ENCODE assay signal across 8 cellular contexts in the genomic region with DNA sequence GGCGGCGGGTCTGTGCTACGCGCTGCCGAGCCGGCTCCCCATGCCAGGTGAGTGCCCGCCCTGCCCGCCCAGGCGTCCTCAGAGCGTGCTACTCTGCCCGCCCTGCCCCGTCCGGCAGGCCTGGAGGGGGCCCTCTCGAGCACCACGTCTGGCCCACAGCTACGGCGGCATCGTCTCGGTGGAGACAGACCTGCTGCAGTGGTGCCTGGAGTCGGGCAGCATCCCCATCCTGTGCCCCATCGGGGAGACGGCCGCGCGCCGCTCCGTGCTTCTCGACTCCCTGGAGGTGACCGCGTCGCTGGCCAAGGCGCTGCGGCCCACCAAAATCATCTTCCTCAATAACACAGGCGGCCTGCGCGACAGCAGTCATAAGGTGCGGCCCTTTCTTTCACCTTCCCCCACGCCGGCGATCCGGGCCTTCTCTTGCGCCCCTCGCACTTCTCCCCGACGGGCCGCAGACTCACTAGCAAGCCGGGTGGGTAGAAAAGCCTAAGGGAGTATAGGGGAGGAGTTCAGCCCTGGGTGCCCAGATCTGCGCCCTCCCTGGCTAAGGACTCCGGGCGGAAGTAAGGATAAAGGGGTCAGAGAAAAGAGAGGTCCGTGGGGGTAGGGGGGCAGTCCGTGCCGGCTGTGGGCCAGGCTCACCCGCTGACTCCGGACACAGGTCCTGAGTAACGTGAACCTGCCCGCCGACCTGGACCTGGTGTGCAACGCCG. TPM values are rescaled to one million over a fixed set of nuclear protein-coding genes. Genes with fewer than 3 reads are reported as not detected.
DNase-seq lines count a peak whose midpoint lies in the region; ATAC-seq, FAIRE-seq and TF ChIP-seq lines count a peak whose summit lies in the region.

No MANE protein-coding gene starts in this region.

- peaks cover 47% of the 10 kb centered on the region for H3K4me1 Mint-ChIP-seq in HFFc6 (ENCODE audit: low read depth)
- peaks cover 20% of the 10 kb centered on the region for H3K4me1 Mint-ChIP-seq in activated CD4-positive, alpha-beta T cell treated with anti-CD3 and anti-CD28 coated beads for 36 hours

- DNase-seq in HFFc6 (no peak), H1 (ENCODE audit: low read depth in 1 of 2, low spot score in 2 of 2) (peak in 1 of 2 experiments; percentile 83), upper lobe of left lung (peak; percentile 70 to 91), NCI-H446 treated with DMSO at 0.1 percent for 48 hours (lab: John Stamatoyannopoulos, UW) (no peak)
- DNase-seq in activated CD4-positive, alpha-beta T cell treated with anti-CD3 and anti-CD28 coated beads for 36 hours = peak; percentile 62

- no peak overlapping the region for H2BK20ac ChIP-seq in H1 (ENCODE audit: low read length)

- POLR2A ChIA-PET in activated CD4-positive, alpha-beta T cell treated with anti-CD3 and anti-CD28 coated beads for 36 hours (lab: Charles Lee) = interaction anchor here (0.6 to 1.0 kb wide), 2 partner anchors 9 to 178 kb away, joined by 3 to 4 read pairs; a partner anchor contains a TSS
- POLR2A ChIA-PET in H1 (lab: Charles Lee; ENCODE audit: partially characterized antibody) = interaction anchor here (0.7 to 3.4 kb wide), 11 partner anchors 9 to 118 kb away, joined by 3 to 17 read pairs (median 4); a partner anchor contains a TSS

- H3K9me3 Mint-ChIP-seq in HFFc6 = no peaks in the 10 kb centered on the region
- H3K9me3 Mint-ChIP-seq in activated CD4-positive, alpha-beta T cell treated with anti-CD3 and anti-CD28 coated beads for 36 hours (ENCODE audit: low read depth) = no peaks in the 10 kb centered on the region

- FAIRE-seq in H1 (lab: Jason Lieb, UNC) = no peak

- peaks cover 0 to 25% (median 15%) of the 10 kb centered on the region in 11 experiments; a peak in 15 of 22 replicates for H4K20me1 ChIP-seq in BLaER1 treated with 17β-estradiol and CSF1 and Interleukin-3, amounts not matched to agents 10 nM and 100 nM
- H4K20me1 ChIP-seq in H1 (replicated peaks in 1 of 2; ENCODE audit: control insufficient read depth in 1 of 2, insufficient read depth in 2 of 2, low read length in 2 of 2) = peaks cover 4 to 8% of the 10 kb centered on the region in 2 experiments

- peaks cover 4% of the 10 kb centered on the region for H3K27me3 Mint-ChIP-seq in HFFc6 (ENCODE audit: insufficient read depth)
- peaks cover 17% of the 10 kb centered on the region for H3K27me3 Mint-ChIP-seq in activated CD4-positive, alpha-beta T cell treated with anti-CD3 and anti-CD28 coated beads for 36 hours

- H3K56ac ChIP-seq in H1 (replicated peaks; ENCODE audit: insufficient read length, low read depth, low read length) = no peak overlapping the region

- H3K79me2 ChIP-seq in H1 (ENCODE audit: control insufficient read depth in 1 of 2, insufficient read depth in 2 of 2, low read length in 2 of 2) = no peaks in the 10 kb centered on the region

- H3K27me3 ChIP-seq in BLaER1 treated with 17β-estradiol and CSF1 and Interleukin-3, amounts not matched to agents 10 nM and 100 nM = peaks cover 44 to 74% (median 62%) of the 10 kb centered on the region in 11 experiments
- H3K27me3 ChIP-seq in H1 (replicated peaks in 1 of 4; ENCODE audit: control insufficient read depth in 3 of 4, extremely low read depth in 1 of 4, insufficient read depth in 3 of 4, low read length in 3 of 4) (peaks cover 0 to 21% (median 17%) of the 10 kb centered on the region in 4 experiments; a peak in 6 of 7 replicates), mucosa of stomach (ENCODE audit: control insufficient read depth, insufficient read depth, low read length) (peaks cover 37% of the 10 kb centered on the region), upper lobe of left lung (peaks cover 0 to 20% (median 14%) of the 10 kb centered on the region in 4 donors)

- peak overlapping the region; percentile 88; the same call in 1 of the 2 replicates for H2BK5ac ChIP-seq in H1 (ENCODE audit: low read depth, low read length)

- peaks cover 32 to 73% (median 48%) of the 10 kb centered on the region in 10 experiments for H3K4me1 ChIP-seq in BLaER1 treated with 17β-estradiol and CSF1 and Interleukin-3, amounts not matched to agents 10 nM and 100 nM
- H3K4me1 ChIP-seq in H1 (replicated peaks in 1 of 4; ENCODE audit: control insufficient read depth in 3 of 4, insufficient read depth in 4 of 4, low read length in 3 of 4) = peaks cover 0 to 19% (median 13%) of the 10 kb centered on the region in 4 experiments; a peak in 6 of 7 replicates
- H3K4me1 ChIP-seq in mucosa of stomach (ENCODE audit: control insufficient read depth, insufficient read depth, low read length) = peaks cover 39% of the 10 kb centered on the region
- H3K4me1 ChIP-seq in upper lobe of left lung = peaks cover 32 to 45% (median 34%) of the 10 kb centered on the region in 4 donors

- peak overlapping the region; percentile 73; the same call in 1 of the 2 replicates for H4K8ac ChIP-seq in H1 (ENCODE audit: extremely low read depth, insufficient read depth, low read length)

- peak overlapping the region; percentile 90 for H3K4me3 Mint-ChIP-seq in HFFc6
- H3K4me3 Mint-ChIP-seq in activated CD4-positive, alpha-beta T cell treated with anti-CD3 and anti-CD28 coated beads for 36 hours = peak overlapping the region; percentile 78

- peak overlapping the region; percentile 72 for H3K4ac ChIP-seq in H1 (replicated peaks; ENCODE audit: insufficient read length, low read depth, low read length)

- peak in 1 of 2 experiments; percentile 44; a peak in 2 of 4 replicates for TF ChIP-seq RAD21 in H1 (IDR thresholded peaks at IDR 0.05 in 1 of 2, conservative IDR thresholded peaks at IDR 0.05 in 1 of 2; ENCODE audit: low read depth in 2 of 2, low read length in 2 of 2)

- no peak overlapping the region for H2BK120ac ChIP-seq in H1 (replicated peaks; ENCODE audit: low read depth, low read length)

- peak overlapping the region; percentile 79 for H4K91ac ChIP-seq in H1 (replicated peaks; ENCODE audit: insufficient read length, low read length)

- no peak overlapping the region for H3K14ac ChIP-seq in H1 (ENCODE audit: insufficient read length)

- WGBS in H1 (ENCODE audit: extremely low coverage in 1 of 2, insufficient coverage in 1 of 2, insufficient read length in 1 of 2, insufficient replicate concordance in 2 of 2, low coverage in 1 of 2, low lambda C conversion rate in 2 of 2, missing lambda C conversion rate in 1 of 2), 2 experiments = 2% methylated on average over 56 of the region's 60 CpGs; no CpG with 5 or more reads in 1 of the 2 experiments
- 4% methylated on average over 27 to 35 of the region's 60 CpGs for WGBS in upper lobe of left lung, 2 donors

- H4K5ac ChIP-seq in H1 (ENCODE audit: insufficient read length, low read depth, low read length) = no peak overlapping the region

- peak; percentile 6 for ATAC-seq in activated CD4-positive, alpha-beta T cell treated with anti-CD3 and anti-CD28 coated beads for 36 hours
- ATAC-seq in upper lobe of left lung (ENCODE audit: low FRiP score in 2 of 2) (peak; percentile 40 to 72), GM18861 (IDR thresholded peaks at IDR 0.05; ENCODE audit: unreplicated experiment) (no peak)

- H3K36me3 ChIP-seq in BLaER1 treated with 17β-estradiol and CSF1 and Interleukin-3, amounts not matched to agents 10 nM and 100 nM = peaks cover 0 to 14% (median 6%) of the 10 kb centered on the region in 11 experiments; a peak in 10 of 22 replicates
- H3K36me3 ChIP-seq in H1 (ENCODE audit: control insufficient read depth in 2 of 4, insufficient read depth in 4 of 4, low read length in 3 of 4) (peaks cover 0 to 2% (median 0%) of the 10 kb centered on the region in 4 experiments; a peak in 2 of 8 replicates), mucosa of stomach (ENCODE audit: control insufficient read depth, insufficient read depth, low read length) (no peaks in the 10 kb centered on the region), upper lobe of left lung (peaks cover 0 to 12% (median 4%) of the 10 kb centered on the region in 4 donors)

- H3K27ac Mint-ChIP-seq in HFFc6 = peak overlapping the region; percentile 84
- H3K27ac Mint-ChIP-seq in activated CD4-positive, alpha-beta T cell treated with anti-CD3 and anti-CD28 coated beads for 36 hours = peak overlapping the region; percentile 86

- peak overlapping the region; percentile 2 to 77 (median 43); a peak in 15 of 22 replicates for H3K9ac ChIP-seq in BLaER1 treated with 17β-estradiol and CSF1 and Interleukin-3, amounts not matched to agents 10 nM and 100 nM
- H3K9ac ChIP-seq in H1 (replicated peaks in 1 of 4; ENCODE audit: extremely low read depth in 1 of 4, low read depth in 3 of 4, low read length in 3 of 4) (peak overlapping the region; percentile 21 to 56 (median 42); a peak in 5 of 7 replicates), mucosa of stomach (ENCODE audit: low read length) (peak overlapping the region; percentile 28)

- 0 out of 2 replicates have a peak, but pooled peaks cover 3% of the 10 kb centered on the region for H3K36me3 Mint-ChIP-seq in HFFc6 (ENCODE audit: low read depth)
- H3K36me3 Mint-ChIP-seq in activated CD4-positive, alpha-beta T cell treated with anti-CD3 and anti-CD28 coated beads for 36 hours (ENCODE audit: low read depth) = peaks cover 17% of the 10 kb centered on the region

- CTCF ChIA-PET in activated CD4-positive, alpha-beta T cell treated with anti-CD3 and anti-CD28 coated beads for 36 hours (lab: Charles Lee) = interaction anchor here (0.6 to 1.3 kb wide), 3 partner anchors 10 to 440 kb away, joined by 3 to 5 read pairs (median 3); no protein-coding TSS in a partner anchor
- CTCF ChIA-PET in H1 (lab: Charles Lee; ENCODE audit: partially characterized antibody) = interaction anchor here (0.6 to 7.2 kb wide), 12 partner anchors 10 to 163 kb away, joined by 3 to 67 read pairs (median 17); a partner anchor contains a TSS

- no peak overlapping the region for H3K23ac ChIP-seq in H1 (ENCODE audit: insufficient read length)

- peak; percentile 48; the same call in 1 of the 2 replicates for TF ChIP-seq CTCF in HFFc6 (IDR thresholded peaks at IDR 0.05)
- peak; percentile 48 to 71 (median 62) for TF ChIP-seq CTCF in H1 (IDR thresholded peaks at IDR 0.05; ENCODE audit: control extremely low read depth in 1 of 3, insufficient read depth in 1 of 3, low read depth in 1 of 3, low read length in 3 of 3)
- TF ChIP-seq CTCF in upper lobe of left lung (IDR thresholded peaks at IDR 0.05) = peak in 2 of 6 experiments; percentile 8 to 13

- peak overlapping the region in 2 of 11 experiments; percentile 19 to 53; a peak in 3 of 22 replicates for H3K27ac ChIP-seq in BLaER1 treated with 17β-estradiol and CSF1 and Interleukin-3, amounts not matched to agents 10 nM and 100 nM
- no peak overlapping the region for H3K27ac ChIP-seq in H1 (ENCODE audit: low read depth, low read length)
- peak overlapping the region; percentile 46 to 81 (median 76) for H3K27ac ChIP-seq in upper lobe of left lung

- TF ChIP-seq POLR2A in H1 (IDR thresholded peaks at IDR 0.05; ENCODE audit: control extremely low read depth in 1 of 2, low read depth in 2 of 2, low read length in 2 of 2) = no peak
- TF ChIP-seq POLR2A in upper lobe of left lung (IDR thresholded peaks at IDR 0.05) = no peak

- peak overlapping the region; percentile 24; the same call in 1 of the 2 replicates for H2AFZ ChIP-seq in H1 (ENCODE audit: low read length)

- no peaks in the 10 kb centered on the region for H3K9me3 ChIP-seq in BLaER1 treated with 17β-estradiol and CSF1 and Interleukin-3, amounts not matched to agents 10 nM and 100 nM (replicated peaks in 1 of 11)
- H3K9me3 ChIP-seq in H1 (ENCODE audit: insufficient read depth in 2 of 2, low read depth in 1 of 2, low read length in 1 of 2) (no peaks in the 10 kb centered on the region), mucosa of stomach (ENCODE audit: control insufficient read depth, low read length) (no peaks in the 10 kb centered on the region), upper lobe of left lung (no peaks in the 10 kb centered on the region)

- peaks cover 32% of the 10 kb centered on the region for H3K23me2 ChIP-seq in H1 (ENCODE audit: low read depth, low read length)

- peak overlapping the region; percentile 88 for H2BK12ac ChIP-seq in H1 (ENCODE audit: low read depth, low read length)

- peak overlapping the region; percentile 46; the same call in 1 of the 2 replicates for H2BK15ac ChIP-seq in H1 (ENCODE audit: low read length)

- H2AK5ac ChIP-seq in H1 (ENCODE audit: low read depth, low read length) = no peak overlapping the region; the same call in 1 of the 2 replicates

- peak overlapping the region; percentile 60 to 84 (median 73) for H3K4me3 ChIP-seq in BLaER1 treated with 17β-estradiol and CSF1 and Interleukin-3, amounts not matched to agents 10 nM and 100 nM
- H3K4me3 ChIP-seq in H1 (ENCODE audit: extremely low read depth in 1 of 4, insufficient read depth in 2 of 4, low read depth in 3 of 4, low read length in 4 of 4) = peak overlapping the region; percentile 59 to 86 (median 74)
- H3K4me3 ChIP-seq in mucosa of stomach (ENCODE audit: low read length) = peak overlapping the region; percentile 50
- peak overlapping the region; percentile 44 to 66 (median 58) for H3K4me3 ChIP-seq in upper lobe of left lung

- peak overlapping the region; percentile 82 to 100 (median 100) for H3K4me2 ChIP-seq in BLaER1 treated with 17β-estradiol and CSF1 and Interleukin-3, amounts not matched to agents 10 nM and 100 nM
- H3K4me2 ChIP-seq in H1 (ENCODE audit: insufficient read depth in 1 of 2, low read depth in 2 of 2, low read length in 2 of 2) = peak overlapping the region; percentile 94

- H3K18ac ChIP-seq in H1 (ENCODE audit: extremely low read depth, low read length) = peak overlapping the region; percentile 83

- intact Hi-C loops in activated CD4-positive, alpha-beta T cell treated with anti-CD3 and anti-CD28 coated beads for 36 hours (cut with DNase I, micrococcal nuclease) = loop anchor here in 1 of 2 experiments (1.0 to 2.0 kb wide), 4 partner anchors 60 to 339 kb away; a partner anchor contains a TSS

- TF ChIP-seq EP300 in H1 (IDR thresholded peaks at IDR 0.05; ENCODE audit: borderline replicate concordance in 1 of 2, low read depth in 2 of 2, low read length in 2 of 2) (no peak), upper lobe of left lung (IDR thresholded peaks at IDR 0.05) (no peak)

- no peaks in the 10 kb centered on the region; the same call in 1 of the 2 replicates for H3K79me1 ChIP-seq in H1 (ENCODE audit: low read depth, low read length)

RNA-seq across cellular contexts. Expression of a gene that starts 1.6 kb away (rescaled TPM):
- 1 to 10 TPM in 3 of 6 experiments, under 1 TPM in 3; 0.63 to 1.1 (median 0.91) TPM for total RNA-seq in HFFc6 (2021; fragmentation: NEBNext Ultra II Directional; extraction: Animal tissue kit (Norgen Biotek cat#: 25700))
- total RNA-seq in activated CD4-positive, alpha-beta T cell treated with anti-CD3 and anti-CD28 coated beads for 36 hours = 1 to 10 TPM; 1.3 to 1.5 TPM
- total RNA-seq in H1 (2021; fragmentation: NEBNext Ultra II Directional; extraction: Animal tissue kit (Norgen Biotek cat#: 25700)) = 5.1 TPM in 2 replicates
- 4.0 and 4.4 TPM in 2 replicates for polyA plus RNA-seq in H1 (2011; rRNA removed)
- 3.6 TPM for polyA plus RNA-seq in H1 (2011; cell fraction: cytosol; rRNA removed)
- 3.8 TPM for polyA plus RNA-seq in H1 (2011; cell fraction: nucleus; rRNA removed)
- 2.8 to 4.0 TPM (median 3.4 TPM) in 4 replicates for polyA plus RNA-seq in H1 (2012, experiment 1 of 2)
- polyA plus RNA-seq in H1 (2012, experiment 2 of 2) = 3.3 TPM
- 5.2 TPM for polyA plus RNA-seq in H1 (2013, experiment 1 of 2)
- polyA plus RNA-seq in H1 (2013, experiment 2 of 2) = 4.9 TPM
- 3.0 TPM in 2 replicates for polyA minus RNA-seq in H1 (2011; rRNA and poly(A)+ RNA removed)
- 5.0 TPM for polyA minus RNA-seq in H1 (2011; cell fraction: cytosol; rRNA and poly(A)+ RNA removed)
- polyA minus RNA-seq in H1 (2011; cell fraction: nucleus; rRNA and poly(A)+ RNA removed) = 5.1 TPM
- 10 to 100 TPM in 1 of 6 donors, 1 to 10 TPM in 5; 4.3 to 12.4 (median 7.0) TPM for total RNA-seq in upper lobe of left lung

RNA-seq across cellular contexts. Expression of a gene that starts 8.7 kb away (rescaled TPM):
- 10 to 100 TPM; 27.8 to 32.7 (median 29.2) TPM for total RNA-seq in HFFc6 (2021; fragmentation: NEBNext Ultra II Directional; extraction: Animal tissue kit (Norgen Biotek cat#: 25700))
- 10 to 100 TPM; 17.6 to 22.7 TPM for total RNA-seq in activated CD4-positive, alpha-beta T cell treated with anti-CD3 and anti-CD28 coated beads for 36 hours
- 16.1 and 20.9 TPM in 2 replicates for total RNA-seq in H1 (2021; fragmentation: NEBNext Ultra II Directional; extraction: Animal tissue kit (Norgen Biotek cat#: 25700))
- 44.7 and 55.6 TPM in 2 replicates for polyA plus RNA-seq in H1 (2011; rRNA removed)
- polyA plus RNA-seq in H1 (2011; cell fraction: cytosol; rRNA removed) = 54.3 TPM
- polyA plus RNA-seq in H1 (2011; cell fraction: nucleus; rRNA removed) = 44.7 TPM
- polyA plus RNA-seq in H1 (2012, experiment 1 of 2) = 23.2 to 36.4 TPM (median 32.3 TPM) in 4 replicates
- 27.4 TPM for polyA plus RNA-seq in H1 (2012, experiment 2 of 2)
- 23.1 TPM for polyA plus RNA-seq in H1 (2013, experiment 1 of 2)
- polyA plus RNA-seq in H1 (2013, experiment 2 of 2) = 24.7 TPM
- 35.1 and 40.3 TPM in 2 replicates for polyA minus RNA-seq in H1 (2011; rRNA and poly(A)+ RNA removed)
- polyA minus RNA-seq in H1 (2011; cell fraction: cytosol; rRNA and poly(A)+ RNA removed) = 21.0 TPM
- polyA minus RNA-seq in H1 (2011; cell fraction: nucleus; rRNA and poly(A)+ RNA removed) = 20.2 TPM
- 10 to 100 TPM; 10.5 to 36.9 (median 29.1) TPM for total RNA-seq in upper lobe of left lung

RNA-seq across cellular contexts. Expression of a gene that starts 52.3 kb away (rescaled TPM):
- under 1 TPM in 1 of 6 experiments, not detected in 5; 0.43 TPM for total RNA-seq in HFFc6 (2021; fragmentation: NEBNext Ultra II Directional; extraction: Animal tissue kit (Norgen Biotek cat#: 25700))
- total RNA-seq in activated CD4-positive, alpha-beta T cell treated with anti-CD3 and anti-CD28 coated beads for 36 hours = not detected
- total RNA-seq in H1 (2021; fragmentation: NEBNext Ultra II Directional; extraction: Animal tissue kit (Norgen Biotek cat#: 25700)) = 0.42 and 0.93 TPM in 2 replicates
- polyA plus RNA-seq in H1 (2011; rRNA removed) = 2.7 and 3.4 TPM in 2 replicates
- 1.0 TPM for polyA plus RNA-seq in H1 (2011; cell fraction: cytosol; rRNA removed)
- 2.4 TPM for polyA plus RNA-seq in H1 (2011; cell fraction: nucleus; rRNA removed)
- 1.0 to 3.2 TPM (median 1.7 TPM) in 4 replicates for polyA plus RNA-seq in H1 (2012, experiment 1 of 2)
- 2.4 TPM for polyA plus RNA-seq in H1 (2012, experiment 2 of 2)
- polyA plus RNA-seq in H1 (2013, experiment 1 of 2) = 3.9 TPM
- 4.8 TPM for polyA plus RNA-seq in H1 (2013, experiment 2 of 2)
- polyA minus RNA-seq in H1 (2011; rRNA and poly(A)+ RNA removed) = 0.57 TPM in 1 of 2 replicates, not detected in the other
- polyA minus RNA-seq in H1 (2011; cell fraction: cytosol; rRNA and poly(A)+ RNA removed) = not detected
- polyA minus RNA-seq in H1 (2011; cell fraction: nucleus; rRNA and poly(A)+ RNA removed) = not detected
- total RNA-seq in upper lobe of left lung = under 1 TPM in 1 of 6 donors, not detected in 5; 0.60 TPM

Comparison
In these comparisons a context has a peak if more than half of its experiments do, and no peak if none do; other contexts are left out.
1. DNase-seq: peak in activated CD4-positive, alpha-beta T cell treated with anti-CD3 and anti-CD28 coated beads for 36 hours (single experiment) and upper lobe of left lung (2 of 2); none in HFFc6 (single experiment) and NCI-H446 treated with DMSO at 0.1 percent for 48 hours (single experiment).
2. Peak in every context shown above with its lines, with median percentiles within 50 percentile points of each other: H3K4me3 ChIP-seq and H3K9ac ChIP-seq.